ENCODE assay signal across 17 cellular contexts in the genomic region with DNA sequence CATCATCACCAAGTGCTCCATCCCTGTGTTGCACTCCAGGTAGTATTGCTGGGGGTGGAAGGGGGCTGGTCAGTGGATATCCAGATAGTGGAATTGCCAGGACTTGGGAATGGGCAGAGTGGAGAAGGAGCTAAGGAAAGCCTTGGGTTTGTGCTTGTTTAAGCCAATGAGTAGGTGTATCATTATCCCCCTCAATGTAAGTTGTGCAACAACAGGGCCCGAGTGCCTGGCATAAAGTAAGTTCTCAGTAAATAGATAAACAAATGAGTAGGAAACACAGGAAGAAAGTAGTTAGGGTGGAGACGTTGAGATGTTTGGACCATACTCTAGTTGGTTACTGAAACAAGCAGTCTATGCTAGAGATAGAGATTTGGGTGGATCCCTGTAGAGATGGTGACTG. TPM values are rescaled to one million over a fixed set of nuclear protein-coding genes. Genes with fewer than 3 reads are reported as not detected.
A peak's percentile ranks its signal among the peaks of the same experiment; 100 is the strongest.
DNase-seq lines count a peak whose midpoint lies in the region; ATAC-seq lines count a peak whose summit lies in the region.
"Had no signal": no experiment of that assay in that cellular context is flagged by ENCODE, and none has a peak within 500 bp of the region (broad histone marks: within the 10 kb centered on the region; RNA-seq: fewer than 3 reads in every experiment).

No MANE protein-coding gene starts in this region.

- intact Hi-C loops in activated CD4-positive, alpha-beta T cell treated with anti-CD3 and anti-CD28 coated beads, Interleukin-2, amount 10 ng/mL, durations not matched to agents 24 days and 14 days (cut with micrococcal nuclease), result no loop called here
- intact Hi-C loops in activated CD4-positive, alpha-beta memory T cell treated with anti-CD3 and anti-CD28 coated beads for 36 hours (cut with micrococcal nuclease), result no loop called here

- CTCF ChIA-PET in activated CD4-positive, alpha-beta memory T cell treated with anti-CD3 and anti-CD28 coated beads for 36 hours (lab: Charles Lee), result interaction anchor here (8.0 to 18.7 kb wide), 2 partner anchors 8 to 113 kb away, joined by 78 to 470 read pairs; partner anchors contain the start of genes BYSL, MED20 and TAF8

- H3K36me3 ChIP-seq in CD4-positive, CD25-positive, alpha-beta regulatory T cell (ENCODE audit: control insufficient read depth, insufficient read depth, low read length), result peaks cover 89% of the 10 kb centered on the region

- H3K4me3 ChIP-seq in CD4-positive, CD25-positive, alpha-beta regulatory T cell (ENCODE audit: low read depth, low read length), result no peak overlapping the region
- H3K4me3 ChIP-seq: spleen, upper lobe of right lung had no signal

- ATAC-seq in CD4-positive, CD25-positive, alpha-beta regulatory T cell (ENCODE audit: low read depth in 2 of 2), result no peak
- no peak for ATAC-seq in HG02884 (IDR thresholded peaks at IDR 0.05; ENCODE audit: unreplicated experiment)
- ATAC-seq: upper lobe of right lung had no signal

- DNase-seq in activated CD4-positive, alpha-beta T cell treated with anti-CD3 and anti-CD28 coated beads, Interleukin-2, amount 10 ng/mL, durations not matched to agents 24 days and 14 days, result no peak
- no peak for DNase-seq in activated CD4-positive, alpha-beta T cell treated with anti-CD3 and anti-CD28 coated beads, Interleukin-2, amount 50 U/mL, for 1 hour
- no peak for DNase-seq in CD4-positive, CD25-positive, alpha-beta regulatory T cell
- DNase-seq in activated CD4-positive, alpha-beta memory T cell treated with anti-CD3 and anti-CD28 coated beads for 36 hours, result no peak
- no peak for DNase-seq in immature natural killer cell
- DNase-seq in putamen (ENCODE audit: low spot score), result no peak
- DNase-seq in stimulated activated CD4-positive, alpha-beta T cell treated with anti-CD3 and anti-CD28 coated beads, Interleukin-4, amount 100 ng/mL, for 24 hours, result no peak
- DNase-seq: activated T-cell treated with anti-CD3 and anti-CD28 coated beads, Interleukin-2, amount 50 U/mL, for 1 hour; amygdala; glutamatergic neuron; HFFc6; MV-4-11; NCI-H187; NCI-H748 treated with DMSO at 0.1 percent for 48 hours; spleen; upper lobe of right lung had no signal

- POLR2A ChIA-PET in activated CD4-positive, alpha-beta memory T cell treated with anti-CD3 and anti-CD28 coated beads for 36 hours (lab: Charles Lee), result no interaction called here

- no peaks in the 10 kb centered on the region for H3K27me3 ChIP-seq in CD4-positive, CD25-positive, alpha-beta regulatory T cell (ENCODE audit: control insufficient read depth, insufficient read depth, low read length)
- H3K27me3 ChIP-seq: spleen, upper lobe of right lung had no signal

- H3K27ac Mint-ChIP-seq in activated CD4-positive, alpha-beta T cell treated with anti-CD3 and anti-CD28 coated beads, Interleukin-2, amount 10 ng/mL, durations not matched to agents 24 days and 14 days, result peak overlapping the region; percentile 12
- H3K27ac Mint-ChIP-seq in CD4-positive, CD25-positive, alpha-beta regulatory T cell, result peak overlapping the region; percentile 3 to 64 (median 39)
- peak overlapping the region; percentile 4 for H3K27ac Mint-ChIP-seq in activated CD4-positive, alpha-beta memory T cell treated with anti-CD3 and anti-CD28 coated beads for 36 hours
- H3K27ac Mint-ChIP-seq in immature natural killer cell, result peak overlapping the region; percentile 54 to 94 (median 76)
- H3K27ac Mint-ChIP-seq: HFFc6 had no signal

- no peaks in the 10 kb centered on the region for H3K9me3 Mint-ChIP-seq in activated CD4-positive, alpha-beta T cell treated with anti-CD3 and anti-CD28 coated beads, Interleukin-2, amount 10 ng/mL, durations not matched to agents 24 days and 14 days
- H3K9me3 Mint-ChIP-seq in CD4-positive, CD25-positive, alpha-beta regulatory T cell, result no peaks in the 10 kb centered on the region
- H3K9me3 Mint-ChIP-seq in activated CD4-positive, alpha-beta memory T cell treated with anti-CD3 and anti-CD28 coated beads for 36 hours, result no peaks in the 10 kb centered on the region
- H3K9me3 Mint-ChIP-seq in immature natural killer cell, result no peaks in the 10 kb centered on the region
- H3K9me3 Mint-ChIP-seq: HFFc6 had no signal

- peaks cover 48% of the 10 kb centered on the region for H3K4me1 Mint-ChIP-seq in activated CD4-positive, alpha-beta T cell treated with anti-CD3 and anti-CD28 coated beads, Interleukin-2, amount 10 ng/mL, durations not matched to agents 24 days and 14 days
- H3K4me1 Mint-ChIP-seq in CD4-positive, CD25-positive, alpha-beta regulatory T cell, result peaks cover 4 to 43% (median 30%) of the 10 kb centered on the region in 4 donors
- peaks cover 29% of the 10 kb centered on the region for H3K4me1 Mint-ChIP-seq in activated CD4-positive, alpha-beta memory T cell treated with anti-CD3 and anti-CD28 coated beads for 36 hours (ENCODE audit: low read depth)
- peaks cover 69 to 84% of the 10 kb centered on the region in 2 donors for H3K4me1 Mint-ChIP-seq in immature natural killer cell

- peaks cover 74% of the 10 kb centered on the region for H3K36me3 Mint-ChIP-seq in activated CD4-positive, alpha-beta T cell treated with anti-CD3 and anti-CD28 coated beads, Interleukin-2, amount 10 ng/mL, durations not matched to agents 24 days and 14 days (ENCODE audit: low read depth)
- H3K36me3 Mint-ChIP-seq in CD4-positive, CD25-positive, alpha-beta regulatory T cell, result peaks cover 34% of the 10 kb centered on the region
- H3K36me3 Mint-ChIP-seq in activated CD4-positive, alpha-beta memory T cell treated with anti-CD3 and anti-CD28 coated beads for 36 hours, result peaks cover 60% of the 10 kb centered on the region
- peaks cover 28 to 53% (median 30%) of the 10 kb centered on the region in 3 donors for H3K36me3 Mint-ChIP-seq in immature natural killer cell

- H3K27me3 Mint-ChIP-seq in activated CD4-positive, alpha-beta T cell treated with anti-CD3 and anti-CD28 coated beads, Interleukin-2, amount 10 ng/mL, durations not matched to agents 24 days and 14 days, result no peaks in the 10 kb centered on the region
- H3K27me3 Mint-ChIP-seq in CD4-positive, CD25-positive, alpha-beta regulatory T cell, result no peaks in the 10 kb centered on the region
- H3K27me3 Mint-ChIP-seq in activated CD4-positive, alpha-beta memory T cell treated with anti-CD3 and anti-CD28 coated beads for 36 hours, result no peaks in the 10 kb centered on the region
- peaks cover 5 to 20% (median 15%) of the 10 kb centered on the region in 3 donors for H3K27me3 Mint-ChIP-seq in immature natural killer cell (ENCODE audit: low read depth in 3 of 3)

- no peaks in the 10 kb centered on the region for H3K9me3 ChIP-seq in CD4-positive, CD25-positive, alpha-beta regulatory T cell (ENCODE audit: control insufficient read depth in 2 of 2, low read length in 2 of 2)
- H3K9me3 ChIP-seq: spleen, upper lobe of right lung had no signal

- H3K4me3 Mint-ChIP-seq in activated CD4-positive, alpha-beta T cell treated with anti-CD3 and anti-CD28 coated beads, Interleukin-2, amount 10 ng/mL, durations not matched to agents 24 days and 14 days, result no peak overlapping the region
- H3K4me3 Mint-ChIP-seq in CD4-positive, CD25-positive, alpha-beta regulatory T cell, result peak overlapping the region in 2 of 4 donors; percentile 21 to 46
- H3K4me3 Mint-ChIP-seq in activated CD4-positive, alpha-beta memory T cell treated with anti-CD3 and anti-CD28 coated beads for 36 hours, result no peak overlapping the region
- H3K4me3 Mint-ChIP-seq in immature natural killer cell, result peak overlapping the region in 2 of 5 donors; percentile 1 to 8
- H3K4me3 Mint-ChIP-seq: HFFc6 had no signal

- H3K4me1 ChIP-seq in CD4-positive, CD25-positive, alpha-beta regulatory T cell (ENCODE audit: control insufficient read depth, insufficient read depth, low read length, poor library complexity, severe bottlenecking), result peaks cover 18% of the 10 kb centered on the region

- no peak overlapping the region for H3K27ac ChIP-seq in CD4-positive, CD25-positive, alpha-beta regulatory T cell (ENCODE audit: insufficient read depth, low read length, poor library complexity, severe bottlenecking)
- H3K27ac ChIP-seq: upper lobe of right lung had no signal

RNA-seq across cellular contexts. Expression of gene CCND3, which starts 9.8 kb away (rescaled TPM):
- total RNA-seq in activated CD4-positive, alpha-beta T cell treated with anti-CD3 and anti-CD28 coated beads, Interleukin-2, amount 10 ng/mL, durations not matched to agents 24 days and 14 days, result 483 and 491 TPM in 2 replicates
- 319 TPM for total RNA-seq in CD4-positive, CD25-positive, alpha-beta regulatory T cell
- polyA plus RNA-seq in CD4-positive, CD25-positive, alpha-beta regulatory T cell, result 100 to 1,000 TPM; 246 to 564 (median 389) TPM
- 100 to 1,000 TPM; 570 to 573 TPM for total RNA-seq in activated CD4-positive, alpha-beta memory T cell treated with anti-CD3 and anti-CD28 coated beads for 36 hours
- polyA plus RNA-seq in immature natural killer cell, result 1,000 to 10,000 TPM in 2 of 3 donors, 100 to 1,000 TPM in 1; 782 to 1,087 (median 1,041) TPM

RNA-seq across cellular contexts. Expression of gene BYSL, which starts 10.5 kb away (rescaled TPM):
- total RNA-seq in activated CD4-positive, alpha-beta T cell treated with anti-CD3 and anti-CD28 coated beads, Interleukin-2, amount 10 ng/mL, durations not matched to agents 24 days and 14 days, result 79.6 and 81.4 TPM in 2 replicates
- total RNA-seq in CD4-positive, CD25-positive, alpha-beta regulatory T cell, result 1.8 TPM
- polyA plus RNA-seq in CD4-positive, CD25-positive, alpha-beta regulatory T cell, result 1 to 10 TPM; 5.0 to 7.6 (median 5.9) TPM
- total RNA-seq in activated CD4-positive, alpha-beta memory T cell treated with anti-CD3 and anti-CD28 coated beads for 36 hours, result 10 to 100 TPM; 46.6 to 51.0 TPM
- polyA plus RNA-seq in immature natural killer cell, result 10 to 100 TPM; 10.1 to 16.5 (median 15.9) TPM

RNA-seq across cellular contexts. Expression of gene MED20, which starts 10.9 kb away (rescaled TPM):
- total RNA-seq in activated CD4-positive, alpha-beta T cell treated with anti-CD3 and anti-CD28 coated beads, Interleukin-2, amount 10 ng/mL, durations not matched to agents 24 days and 14 days, result 21.9 and 22.8 TPM in 2 replicates
- total RNA-seq in CD4-positive, CD25-positive, alpha-beta regulatory T cell, result 4.3 TPM
- 1 to 10 TPM; 3.0 to 7.9 (median 6.1) TPM for polyA plus RNA-seq in CD4-positive, CD25-positive, alpha-beta regulatory T cell
- 10 to 100 TPM; 18.2 to 18.3 TPM for total RNA-seq in activated CD4-positive, alpha-beta memory T cell treated with anti-CD3 and anti-CD28 coated beads for 36 hours
- 10 to 100 TPM in 2 of 3 donors, 1 to 10 TPM in 1; 5.9 to 11.5 (median 11.2) TPM for polyA plus RNA-seq in immature natural killer cell

RNA-seq across cellular contexts. Expression of gene USP49, which starts 36.6 kb away (rescaled TPM):
- 5.8 and 6.3 TPM in 2 replicates for total RNA-seq in activated CD4-positive, alpha-beta T cell treated with anti-CD3 and anti-CD28 coated beads, Interleukin-2, amount 10 ng/mL, durations not matched to agents 24 days and 14 days
- 2.9 TPM for total RNA-seq in CD4-positive, CD25-positive, alpha-beta regulatory T cell
- 1 to 10 TPM in 1 of 4 donors, under 1 TPM in 3; 0.34 to 1.0 (median 0.47) TPM for polyA plus RNA-seq in CD4-positive, CD25-positive, alpha-beta regulatory T cell
- total RNA-seq in activated CD4-positive, alpha-beta memory T cell treated with anti-CD3 and anti-CD28 coated beads for 36 hours, result 1 to 10 TPM; 6.1 to 6.3 TPM
- polyA plus RNA-seq in immature natural killer cell, result under 1 TPM; 0.22 to 0.94 (median 0.62) TPM

Comparison
In these comparisons a context has a peak if more than half of its experiments do, and no peak if none do; other contexts are left out.
1. H3K27ac Mint-ChIP-seq: peak in every context shown above with its lines; median percentile 76 in immature natural killer cell; 39 in CD4-positive, CD25-positive, alpha-beta regulatory T cell; 12 in activated CD4-positive, alpha-beta T cell treated with anti-CD3 and anti-CD28 coated beads, Interleukin-2, amount 10 ng/mL, durations not matched to agents 24 days and 14 days; 4 in activated CD4-positive, alpha-beta memory T cell treated with anti-CD3 and anti-CD28 coated beads for 36 hours.
2. RNA of gene BYSL, which starts 10.5 kb away (total RNA-seq): 79.6 to 81.4 TPM in activated CD4-positive, alpha-beta T cell treated with anti-CD3 and anti-CD28 coated beads, Interleukin-2, amount 10 ng/mL, durations not matched to agents 24 days and 14 days and 46.6 to 51.0 TPM in activated CD4-positive, alpha-beta memory T cell treated with anti-CD3 and anti-CD28 coated beads for 36 hours; 1.8 TPM in CD4-positive, CD25-positive, alpha-beta regulatory T cell (single experiment); every median in the first group is over 10 times any median in the second.